7 cellular contexts compared by ENCODE assay signal in genomic region chr13:99496322-99497142, GRCh38. TPM values are rescaled to one million over a fixed set of nuclear protein-coding genes. Genes with fewer than 3 reads are reported as not detected.
DNase-seq lines count a peak whose midpoint lies in the region; ATAC-seq and TF ChIP-seq lines count a peak whose summit lies in the region.

No MANE protein-coding gene starts in this region.

- DNase-seq in adipocyte (ENCODE audit: low read depth), result peak; percentile 40
- DNase-seq in left colon, result peak; percentile 44 to 61
- DNase-seq in stimulated activated CD8-positive, alpha-beta memory T cell treated with anti-CD3 and anti-CD28 coated beads, Interleukin-12 subunit alpha, Interleukin-12 subunit beta, amount 100 ng/mL, for 4 hours (ENCODE audit: low read depth), result peak; percentile 27
- DNase-seq in DMS153 (lab: John Stamatoyannopoulos, UW), result no peak

- H3K9me3 ChIP-seq in adipocyte (ENCODE audit: control insufficient read depth, low read length), result no peaks in the 10 kb centered on the region

- H3K36me3 ChIP-seq in adipocyte (ENCODE audit: control insufficient read depth, insufficient read depth, low read length, severe bottlenecking), result no peaks in the 10 kb centered on the region

- intact Hi-C loops in left colon (cut with DNase I, micrococcal nuclease), result no loop called here

- H3K4me3 ChIP-seq in adipocyte (ENCODE audit: low read length), result peak overlapping the region; percentile 83

- H3K27me3 ChIP-seq in adipocyte (replicated peaks; ENCODE audit: control insufficient read depth, insufficient read depth, low read length), result no peaks in the 10 kb centered on the region

- peaks cover 23% of the 10 kb centered on the region for H3K4me1 ChIP-seq in adipocyte (ENCODE audit: control insufficient read depth, insufficient read depth, low read length)

- ATAC-seq in GM18907 (IDR thresholded peaks at IDR 0.05; ENCODE audit: unreplicated experiment) (peak; percentile 33), HG03103 (IDR thresholded peaks at IDR 0.05; ENCODE audit: low read depth, unreplicated experiment) (peak; percentile 7), SK-N-SH treated with all-trans-retinoic acid at 6 μM for 48 hours (peak; percentile 39), left colon (no peak)

- peak overlapping the region; percentile 76 for H3K9ac ChIP-seq in adipocyte (ENCODE audit: low read length)

TF ChIP-seq in SK-N-SH treated with all-trans-retinoic acid at 6 μM for 48 hours, 23 proteins besides CTCF, POLR2A, EP300 and RAD21:
- TF ChIP-seq, protein P1, sequence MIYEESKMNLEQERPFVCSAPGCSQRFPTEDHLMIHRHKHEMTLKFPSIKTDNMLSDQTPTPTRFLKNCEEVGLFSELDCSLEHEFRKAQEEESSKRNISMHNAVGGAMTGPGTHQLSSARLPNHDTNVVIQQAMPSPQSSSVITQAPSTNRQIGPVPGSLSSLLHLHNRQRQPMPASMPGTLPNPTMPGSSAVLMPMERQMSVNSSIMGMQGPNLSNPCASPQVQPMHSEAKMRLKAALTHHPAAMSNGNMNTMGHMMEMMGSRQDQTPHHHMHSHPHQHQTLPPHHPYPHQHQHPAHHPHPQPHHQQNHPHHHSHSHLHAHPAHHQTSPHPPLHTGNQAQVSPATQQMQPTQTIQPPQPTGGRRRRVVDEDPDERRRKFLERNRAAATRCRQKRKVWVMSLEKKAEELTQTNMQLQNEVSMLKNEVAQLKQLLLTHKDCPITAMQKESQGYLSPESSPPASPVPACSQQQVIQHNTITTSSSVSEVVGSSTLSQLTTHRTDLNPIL (CRISPR knock-in tag; IDR thresholded peaks at IDR 0.05; ENCODE audit: low read depth), result no peak
- TF ChIP-seq TOX (CRISPR knock-in tag; IDR thresholded peaks at IDR 0.05; ENCODE audit: borderline replicate concordance), result no peak
- TF ChIP-seq SNAI2 (CRISPR knock-in tag; IDR thresholded peaks at IDR 0.05), result no peak
- no peak for TF ChIP-seq TCF4 (CRISPR knock-in tag; IDR thresholded peaks at IDR 0.05; ENCODE audit: borderline replicate concordance)
- TF ChIP-seq CSDC2 (CRISPR knock-in tag; IDR thresholded peaks at IDR 0.05), result no peak
- TF ChIP-seq, protein P2, sequence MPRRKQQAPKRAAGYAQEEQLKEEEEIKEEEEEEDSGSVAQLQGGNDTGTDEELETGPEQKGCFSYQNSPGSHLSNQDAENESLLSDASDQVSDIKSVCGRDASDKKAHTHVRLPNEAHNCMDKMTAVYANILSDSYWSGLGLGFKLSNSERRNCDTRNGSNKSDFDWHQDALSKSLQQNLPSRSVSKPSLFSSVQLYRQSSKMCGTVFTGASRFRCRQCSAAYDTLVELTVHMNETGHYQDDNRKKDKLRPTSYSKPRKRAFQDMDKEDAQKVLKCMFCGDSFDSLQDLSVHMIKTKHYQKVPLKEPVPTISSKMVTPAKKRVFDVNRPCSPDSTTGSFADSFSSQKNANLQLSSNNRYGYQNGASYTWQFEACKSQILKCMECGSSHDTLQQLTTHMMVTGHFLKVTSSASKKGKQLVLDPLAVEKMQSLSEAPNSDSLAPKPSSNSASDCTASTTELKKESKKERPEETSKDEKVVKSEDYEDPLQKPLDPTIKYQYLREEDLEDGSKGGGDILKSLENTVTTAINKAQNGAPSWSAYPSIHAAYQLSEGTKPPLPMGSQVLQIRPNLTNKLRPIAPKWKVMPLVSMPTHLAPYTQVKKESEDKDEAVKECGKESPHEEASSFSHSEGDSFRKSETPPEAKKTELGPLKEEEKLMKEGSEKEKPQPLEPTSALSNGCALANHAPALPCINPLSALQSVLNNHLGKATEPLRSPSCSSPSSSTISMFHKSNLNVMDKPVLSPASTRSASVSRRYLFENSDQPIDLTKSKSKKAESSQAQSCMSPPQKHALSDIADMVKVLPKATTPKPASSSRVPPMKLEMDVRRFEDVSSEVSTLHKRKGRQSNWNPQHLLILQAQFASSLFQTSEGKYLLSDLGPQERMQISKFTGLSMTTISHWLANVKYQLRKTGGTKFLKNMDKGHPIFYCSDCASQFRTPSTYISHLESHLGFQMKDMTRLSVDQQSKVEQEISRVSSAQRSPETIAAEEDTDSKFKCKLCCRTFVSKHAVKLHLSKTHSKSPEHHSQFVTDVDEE (CRISPR knock-in tag; IDR thresholded peaks at IDR 0.05), result no peak
- no peak for TF ChIP-seq ZNF8 (CRISPR knock-in tag; IDR thresholded peaks at IDR 0.05)
- TF ChIP-seq BACH2 (CRISPR knock-in tag; IDR thresholded peaks at IDR 0.05; ENCODE audit: borderline replicate concordance), result no peak
- TF ChIP-seq ZC3H10 (CRISPR knock-in tag; IDR thresholded peaks at IDR 0.05), result no peak

RNA-seq across cellular contexts. Expression of gene TM9SF2, which starts 4.7 kb away (rescaled TPM):
- 100 to 1,000 TPM; 209 to 210 TPM for total RNA-seq in left colon
